1 cellular context compared by ENCODE assay signal in genomic region chr1:25902462-25902861, GRCh38.
TF ChIP-seq lines count a peak whose summit lies in the region.

No MANE protein-coding gene starts in this region.

TF ChIP-seq in WTC11, 78 proteins besides CTCF, POLR2A, EP300 and RAD21:
- no peak for TF ChIP-seq CDX4 (CRISPR knock-in tag; IDR thresholded peaks at IDR 0.05; ENCODE audit: borderline replicate concordance)
- TF ChIP-seq NFE2L1 (CRISPR knock-in tag; IDR thresholded peaks at IDR 0.05) = no peak
- TF ChIP-seq ZNF425 (CRISPR knock-in tag; conservative IDR thresholded peaks at IDR 0.05) = no peak
- TF ChIP-seq ZNF138 (CRISPR knock-in tag; conservative IDR thresholded peaks at IDR 0.05) = no peak
- no peak for TF ChIP-seq NFATC4 (CRISPR knock-in tag; IDR thresholded peaks at IDR 0.05)
- no peak for TF ChIP-seq ZNF317 (CRISPR knock-in tag; IDR thresholded peaks at IDR 0.05; ENCODE audit: borderline replicate concordance, low read depth)
- TF ChIP-seq, protein P1, sequence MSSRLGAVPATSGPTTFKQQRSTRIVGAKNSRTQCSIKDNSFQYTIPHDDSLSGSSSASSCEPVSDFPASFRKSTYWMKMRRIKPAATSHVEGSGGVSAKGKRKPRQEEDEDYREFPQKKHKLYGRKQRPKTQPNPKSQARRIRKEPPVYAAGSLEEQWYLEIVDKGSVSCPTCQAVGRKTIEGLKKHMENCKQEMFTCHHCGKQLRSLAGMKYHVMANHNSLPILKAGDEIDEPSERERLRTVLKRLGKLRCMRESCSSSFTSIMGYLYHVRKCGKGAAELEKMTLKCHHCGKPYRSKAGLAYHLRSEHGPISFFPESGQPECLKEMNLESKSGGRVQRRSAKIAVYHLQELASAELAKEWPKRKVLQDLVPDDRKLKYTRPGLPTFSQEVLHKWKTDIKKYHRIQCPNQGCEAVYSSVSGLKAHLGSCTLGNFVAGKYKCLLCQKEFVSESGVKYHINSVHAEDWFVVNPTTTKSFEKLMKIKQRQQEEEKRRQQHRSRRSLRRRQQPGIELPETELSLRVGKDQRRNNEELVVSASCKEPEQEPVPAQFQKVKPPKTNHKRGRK (CRISPR knock-in tag; IDR thresholded peaks at IDR 0.05; ENCODE audit: borderline replicate concordance) = no peak
- no peak for TF ChIP-seq ZNF232 (CRISPR knock-in tag; IDR thresholded peaks at IDR 0.05)
- no peak for TF ChIP-seq SOX15 (CRISPR knock-in tag; IDR thresholded peaks at IDR 0.05)
- TF ChIP-seq, protein P2, sequence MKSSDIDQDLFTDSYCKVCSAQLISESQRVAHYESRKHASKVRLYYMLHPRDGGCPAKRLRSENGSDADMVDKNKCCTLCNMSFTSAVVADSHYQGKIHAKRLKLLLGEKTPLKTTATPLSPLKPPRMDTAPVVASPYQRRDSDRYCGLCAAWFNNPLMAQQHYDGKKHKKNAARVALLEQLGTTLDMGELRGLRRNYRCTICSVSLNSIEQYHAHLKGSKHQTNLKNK (CRISPR knock-in tag; IDR thresholded peaks at IDR 0.05) = no peak
- no peak for TF ChIP-seq NR2C2 (CRISPR knock-in tag; IDR thresholded peaks at IDR 0.05)
- TF ChIP-seq ARID4B (CRISPR knock-in tag; IDR thresholded peaks at IDR 0.05; ENCODE audit: borderline replicate concordance) = no peak
- no peak for TF ChIP-seq NR1H2 (CRISPR knock-in tag; IDR thresholded peaks at IDR 0.05)
